In the genomic region with DNA sequence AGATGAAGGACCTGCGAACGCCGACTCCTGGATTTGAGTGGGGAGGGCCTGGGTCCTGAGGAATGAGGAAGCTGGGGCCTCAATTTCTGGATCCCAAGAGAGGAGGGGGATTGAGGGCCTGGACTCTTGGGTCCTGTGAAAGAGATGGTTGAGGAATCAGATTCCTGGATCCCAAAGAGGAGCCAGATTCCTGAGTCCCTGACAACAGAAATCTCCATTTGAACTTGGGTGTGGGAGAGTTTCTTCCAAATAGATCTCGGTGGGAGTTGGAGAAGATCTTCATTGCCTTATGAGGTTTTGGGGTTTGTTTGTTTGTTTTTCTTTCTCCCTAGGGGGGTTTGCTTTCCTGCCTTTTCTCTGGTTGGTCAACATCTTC, we compare ENCODE assay signal across 1 cellular context.
TF ChIP-seq lines count a peak whose summit lies in the region.

No MANE protein-coding gene starts in this region.

TF ChIP-seq in endothelial cell of umbilical vein, 7 proteins besides CTCF, POLR2A, EP300 and RAD21:
- TF ChIP-seq MYC (IDR thresholded peaks at IDR 0.05; ENCODE audit: low read depth, low read length) (no peak), GATA2 (IDR thresholded peaks at IDR 0.05; ENCODE audit: insufficient read depth, insufficient read length, low read depth, low read length) (no peak), EZH2 (IDR thresholded peaks at IDR 0.05; ENCODE audit: borderline replicate concordance, low read depth, low read length, severe bottlenecking) (no peak), POLR2AphosphoS5 (IDR thresholded peaks at IDR 0.05; ENCODE audit: insufficient read depth, low read depth, low read length) (no peak), FOS (IDR thresholded peaks at IDR 0.05; ENCODE audit: borderline replicate concordance, insufficient read depth, low read length) (no peak), JUN (IDR thresholded peaks at IDR 0.05; ENCODE audit: borderline replicate concordance, insufficient read depth, insufficient read length, low read depth) (no peak)
- TF ChIP-seq, protein P1, sequence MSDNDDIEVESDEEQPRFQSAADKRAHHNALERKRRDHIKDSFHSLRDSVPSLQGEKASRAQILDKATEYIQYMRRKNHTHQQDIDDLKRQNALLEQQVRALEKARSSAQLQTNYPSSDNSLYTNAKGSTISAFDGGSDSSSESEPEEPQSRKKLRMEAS (IDR thresholded peaks at IDR 0.05; ENCODE audit: insufficient read depth, insufficient read length): no peak
TF ChIP-seq in endothelial cell of umbilical vein: peak in this region for 0.
